In the genomic region with DNA sequence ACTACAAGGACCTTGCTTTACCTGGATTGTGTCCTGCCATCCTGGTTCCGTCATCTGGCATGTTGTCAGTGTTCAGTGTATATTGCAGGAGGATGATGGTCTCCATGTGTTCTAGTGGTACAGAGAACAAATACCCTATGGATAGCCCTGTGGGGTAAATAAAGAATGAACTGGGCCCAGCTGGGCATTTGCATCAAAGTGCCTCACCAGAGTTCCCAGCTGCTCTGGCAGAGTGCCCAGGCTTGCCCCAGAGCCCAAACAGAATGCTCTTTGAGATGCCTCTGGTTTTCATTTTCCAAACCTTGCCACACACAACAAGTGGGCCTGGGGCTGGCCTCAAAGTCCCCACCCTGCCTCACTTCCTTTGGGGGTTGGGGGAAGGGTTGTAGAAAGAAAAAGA, we compare ENCODE assay signal across 11 cellular contexts.
DNase-seq lines count a peak whose midpoint lies in the region; ATAC-seq, FAIRE-seq and TF ChIP-seq lines count a peak whose summit lies in the region.
"Had no signal": no experiment of that assay in that cellular context is flagged by ENCODE, and none has a peak within 500 bp of the region (broad histone marks: within the 10 kb centered on the region; RNA-seq: fewer than 3 reads in every experiment).

No MANE protein-coding gene starts in this region.

- no peaks in the 10 kb centered on the region for H3K9me3 Mint-ChIP-seq in activated T-helper 1 cell treated with anti-CD3 and anti-CD28 coated beads, Interleukin-12 subunit alpha, Interleukin-12 subunit beta, Interleukin-2, Interleukin-4 antibody, amounts not matched to agents 30 ng/mL and 10 ng/mL and 1 ng/mL, durations not matched to agents 14 hours and 24 hours and 36 hours

- DNase-seq in DMS53 treated with DMSO at 0.1 percent for 48 hours (lab: John Stamatoyannopoulos, UW; ENCODE audit: unreplicated experiment): peak; percentile 28
- peak; percentile 38 for DNase-seq in NCI-H1048 (lab: John Stamatoyannopoulos, UW)
- peak; percentile 51 to 55 (median 53) for DNase-seq in mucosa of descending colon
- DNase-seq in SK-N-DZ (ENCODE audit: low spot score): no peak
- no peak for DNase-seq in tibial artery
- no peak for DNase-seq in activated T-helper 1 cell treated with anti-CD3 and anti-CD28 coated beads, Interleukin-12 subunit alpha, Interleukin-12 subunit beta, Interleukin-2, Interleukin-4 antibody, amounts not matched to agents 30 ng/mL and 10 ng/mL and 1 ng/mL, durations not matched to agents 14 hours and 24 hours and 36 hours (ENCODE audit: low spot score)
- DNase-seq in D721Med (ENCODE audit: insufficient read length, low spot score): no peak
- DNase-seq: endodermal cell had no signal

- H3K4me3 ChIP-seq in mucosa of descending colon: no peak overlapping the region
- no peak overlapping the region for H3K4me3 ChIP-seq in tibial artery

- no peaks in the 10 kb centered on the region for H3K4me1 Mint-ChIP-seq in activated T-helper 1 cell treated with anti-CD3 and anti-CD28 coated beads, Interleukin-12 subunit alpha, Interleukin-12 subunit beta, Interleukin-2, Interleukin-4 antibody, amounts not matched to agents 30 ng/mL and 10 ng/mL and 1 ng/mL, durations not matched to agents 14 hours and 24 hours and 36 hours (ENCODE audit: low read depth)

- H3K36me3 Mint-ChIP-seq in activated T-helper 1 cell treated with anti-CD3 and anti-CD28 coated beads, Interleukin-12 subunit alpha, Interleukin-12 subunit beta, Interleukin-2, Interleukin-4 antibody, amounts not matched to agents 30 ng/mL and 10 ng/mL and 1 ng/mL, durations not matched to agents 14 hours and 24 hours and 36 hours (ENCODE audit: low read depth): no peaks in the 10 kb centered on the region

- H3K4me1 ChIP-seq in mucosa of descending colon (ENCODE audit: low read depth): no peaks in the 10 kb centered on the region
- H3K4me1 ChIP-seq in tibial artery: no peaks in the 10 kb centered on the region

- intact Hi-C loops in mucosa of descending colon (cut with DNase I, micrococcal nuclease) (no loop called here), tibial artery (cut with DNase I; ENCODE audit: low total_unique reads) (no loop called here)
- intact Hi-C loops in activated T-helper 1 cell treated with anti-CD3 and anti-CD28 coated beads, Interleukin-12 subunit alpha, Interleukin-12 subunit beta, Interleukin-2, Interleukin-4 antibody, amounts not matched to agents 30 ng/mL and 10 ng/mL and 1 ng/mL, durations not matched to agents 14 hours and 24 hours and 36 hours (cut with micrococcal nuclease): no loop called here

- H3K27ac Mint-ChIP-seq in activated T-helper 1 cell treated with anti-CD3 and anti-CD28 coated beads, Interleukin-12 subunit alpha, Interleukin-12 subunit beta, Interleukin-2, Interleukin-4 antibody, amounts not matched to agents 30 ng/mL and 10 ng/mL and 1 ng/mL, durations not matched to agents 14 hours and 24 hours and 36 hours: no peak overlapping the region
- H3K27ac Mint-ChIP-seq: endodermal cell had no signal

- peak; percentile 66 for ATAC-seq in SK-N-SH treated with all-trans-retinoic acid at 6 μM for 48 hours
- ATAC-seq in mucosa of descending colon: peak; percentile 23

- H3K4me3 Mint-ChIP-seq in activated T-helper 1 cell treated with anti-CD3 and anti-CD28 coated beads, Interleukin-12 subunit alpha, Interleukin-12 subunit beta, Interleukin-2, Interleukin-4 antibody, amounts not matched to agents 30 ng/mL and 10 ng/mL and 1 ng/mL, durations not matched to agents 14 hours and 24 hours and 36 hours: no peak overlapping the region
- H3K4me3 Mint-ChIP-seq: endodermal cell had no signal

- H3K9me3 ChIP-seq in mucosa of descending colon (no peaks in the 10 kb centered on the region), tibial artery (no peaks in the 10 kb centered on the region)

- TF ChIP-seq CTCF in mucosa of descending colon (IDR thresholded peaks at IDR 0.05): no peak
- TF ChIP-seq CTCF in tibial artery (IDR thresholded peaks at IDR 0.05): no peak
- no peak for TF ChIP-seq CTCF in D721Med (IDR thresholded peaks at IDR 0.05; ENCODE audit: insufficient read depth, missing control alignments)

- H3K27me3 Mint-ChIP-seq in activated T-helper 1 cell treated with anti-CD3 and anti-CD28 coated beads, Interleukin-12 subunit alpha, Interleukin-12 subunit beta, Interleukin-2, Interleukin-4 antibody, amounts not matched to agents 30 ng/mL and 10 ng/mL and 1 ng/mL, durations not matched to agents 14 hours and 24 hours and 36 hours (ENCODE audit: insufficient read depth): peaks cover 13% of the 10 kb centered on the region

- H3K27ac ChIP-seq in tibial artery: no peak overlapping the region

- H3K27me3 ChIP-seq in tibial artery: no peaks in the 10 kb centered on the region

- no peaks in the 10 kb centered on the region for H3K36me3 ChIP-seq in mucosa of descending colon (ENCODE audit: low read depth)
- H3K36me3 ChIP-seq in tibial artery: no peaks in the 10 kb centered on the region

- no peak for FAIRE-seq in D721Med (lab: Jason Lieb, UNC)
- FAIRE-seq: G401.6, keratinocyte had no signal

TF ChIP-seq in SK-N-SH treated with all-trans-retinoic acid at 6 μM for 48 hours, 23 proteins besides CTCF, POLR2A, EP300 and RAD21:
- no peak for TF ChIP-seq TCF4 (CRISPR knock-in tag; IDR thresholded peaks at IDR 0.05; ENCODE audit: borderline replicate concordance)
- TF ChIP-seq, protein P1, sequence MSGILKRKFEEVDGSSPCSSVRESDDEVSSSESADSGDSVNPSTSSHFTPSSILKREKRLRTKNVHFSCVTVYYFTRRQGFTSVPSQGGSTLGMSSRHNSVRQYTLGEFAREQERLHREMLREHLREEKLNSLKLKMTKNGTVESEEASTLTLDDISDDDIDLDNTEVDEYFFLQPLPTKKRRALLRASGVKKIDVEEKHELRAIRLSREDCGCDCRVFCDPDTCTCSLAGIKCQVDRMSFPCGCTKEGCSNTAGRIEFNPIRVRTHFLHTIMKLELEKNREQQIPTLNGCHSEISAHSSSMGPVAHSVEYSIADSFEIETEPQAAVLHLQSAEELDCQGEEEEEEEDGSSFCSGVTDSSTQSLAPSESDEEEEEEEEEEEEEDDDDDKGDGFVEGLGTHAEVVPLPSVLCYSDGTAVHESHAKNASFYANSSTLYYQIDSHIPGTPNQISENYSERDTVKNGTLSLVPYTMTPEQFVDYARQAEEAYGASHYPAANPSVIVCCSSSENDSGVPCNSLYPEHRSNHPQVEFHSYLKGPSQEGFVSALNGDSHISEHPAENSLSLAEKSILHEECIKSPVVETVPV (CRISPR knock-in tag; IDR thresholded peaks at IDR 0.05): no peak
TF ChIP-seq in SK-N-SH treated with all-trans-retinoic acid at 6 μM for 48 hours: peak in this region for 0.

Comparison
In these comparisons a context has a peak if more than half of its experiments do, and no peak if none do; other contexts are left out.
1. DNase-seq: peak in DMS53 treated with DMSO at 0.1 percent for 48 hours (single experiment), NCI-H1048 (single experiment) and mucosa of descending colon (3 of 3); none in SK-N-DZ (single experiment), tibial artery (0 of 2), activated T-helper 1 cell treated with anti-CD3 and anti-CD28 coated beads, Interleukin-12 subunit alpha, Interleukin-12 subunit beta, Interleukin-2, Interleukin-4 antibody, amounts not matched to agents 30 ng/mL and 10 ng/mL and 1 ng/mL, durations not matched to agents 14 hours and 24 hours and 36 hours (single experiment) and D721Med (single experiment).